In the genomic region with DNA sequence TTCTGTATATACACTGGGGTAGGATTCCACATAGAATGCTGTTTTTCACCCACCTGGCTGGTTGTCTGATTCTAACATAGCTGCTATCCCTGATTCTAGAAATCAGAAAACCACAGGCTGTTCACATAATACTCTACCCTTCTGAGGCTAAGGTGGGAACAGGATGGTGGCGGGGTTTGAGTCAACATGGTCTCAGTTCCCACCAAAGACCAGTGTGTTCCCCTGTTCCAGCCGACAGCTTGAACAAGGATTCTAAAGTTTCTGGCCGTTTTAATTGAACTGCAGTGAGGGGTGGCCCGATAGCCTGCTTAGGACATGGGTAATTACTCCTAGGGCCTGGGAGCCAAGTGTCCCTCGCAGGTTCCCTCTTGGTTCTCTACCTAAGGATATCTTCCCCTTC, we compare ENCODE assay signal across 19 cellular contexts. TPM values are rescaled to one million over a fixed set of nuclear protein-coding genes. Genes with fewer than 3 reads are reported as not detected.
DNase-seq lines count a peak whose midpoint lies in the region; ATAC-seq and TF ChIP-seq lines count a peak whose summit lies in the region.
"Had no signal": no experiment of that assay in that cellular context is flagged by ENCODE, and none has a peak within 500 bp of the region (broad histone marks: within the 10 kb centered on the region; RNA-seq: fewer than 3 reads in every experiment).

No MANE protein-coding gene starts in this region.

- H3K36me3 Mint-ChIP-seq in CD8-positive, alpha-beta memory T cell = peaks cover 0 to 4% (median 1%) of the 10 kb centered on the region in 3 donors
- H3K36me3 Mint-ChIP-seq in activated T-helper 1 cell treated with anti-CD3 and anti-CD28 coated beads, Interleukin-12 subunit alpha, Interleukin-12 subunit beta, Interleukin-2, Interleukin-4 antibody, amounts not matched to agents 30 ng/mL and 10 ng/mL and 1 ng/mL, durations not matched to agents 14 hours and 24 hours and 36 hours (ENCODE audit: low read depth) = peaks cover 18% of the 10 kb centered on the region
- no peaks in the 10 kb centered on the region for H3K36me3 Mint-ChIP-seq in natural killer cell

- H3K9me3 Mint-ChIP-seq in CD8-positive, alpha-beta memory T cell = no peaks in the 10 kb centered on the region
- no peaks in the 10 kb centered on the region for H3K9me3 Mint-ChIP-seq in activated T-helper 1 cell treated with anti-CD3 and anti-CD28 coated beads, Interleukin-12 subunit alpha, Interleukin-12 subunit beta, Interleukin-2, Interleukin-4 antibody, amounts not matched to agents 30 ng/mL and 10 ng/mL and 1 ng/mL, durations not matched to agents 14 hours and 24 hours and 36 hours
- no peaks in the 10 kb centered on the region for H3K9me3 Mint-ChIP-seq in natural killer cell
- H3K9me3 Mint-ChIP-seq: naive B cell had no signal

- POLR2A ChIA-PET in CD8-positive, alpha-beta memory T cell (lab: Charles Lee) = interaction anchor here (1.3 kb wide), 1 partner anchor 15 kb away, joined by 4 read pairs; no protein-coding TSS in a partner anchor

- H3K36me3 ChIP-seq in CD8-positive, alpha-beta memory T cell (ENCODE audit: insufficient read depth, low read length) = no peaks in the 10 kb centered on the region
- H3K36me3 ChIP-seq in HUES48 (ENCODE audit: control insufficient read depth, insufficient read depth, low read length) = no peaks in the 10 kb centered on the region
- H3K36me3 ChIP-seq: BE2C had no signal

- no peak for TF ChIP-seq CTCF in natural killer cell (IDR thresholded peaks at IDR 0.05)

- no peak for DNase-seq in CD8-positive, alpha-beta memory T cell
- DNase-seq in activated T-helper 1 cell treated with anti-CD3 and anti-CD28 coated beads, Interleukin-12 subunit alpha, Interleukin-12 subunit beta, Interleukin-2, Interleukin-4 antibody, amounts not matched to agents 30 ng/mL and 10 ng/mL and 1 ng/mL, durations not matched to agents 14 hours and 24 hours and 36 hours (ENCODE audit: low spot score) = no peak
- no peak for DNase-seq in natural killer cell
- DNase-seq in NCI-H1092 (lab: John Stamatoyannopoulos, UW) = no peak
- no peak for DNase-seq in left colon
- DNase-seq in NCI-H2107 treated with DMSO at 0.1 percent for 48 hours (lab: John Stamatoyannopoulos, UW; ENCODE audit: unreplicated experiment) = no peak
- DNase-seq: activated gamma-delta T cell treated with Interleukin-2 at 50 U/mL for 16 hours; BE2C; DMS 273 treated with DMSO at 0.1 percent for 48 hours; islet precursor cell; naive B cell; NCI-H446; NK-92 treated with Interleukin-12 subunit alpha and Interleukin-12 subunit beta, amount 100 ng/mL, for 24 hours; small intestine; stimulated activated CD4-positive, alpha-beta T cell treated with anti-CD3 and anti-CD28 coated beads, Interleukin-4, amount 100 ng/mL, for 24 hours; SW 1271; testis had no signal

- H3K9ac ChIP-seq in HUES48 (ENCODE audit: low read depth, low read length) = no peak overlapping the region

- H3K27me3 Mint-ChIP-seq in CD8-positive, alpha-beta memory T cell = no peaks in the 10 kb centered on the region
- no peaks in the 10 kb centered on the region for H3K27me3 Mint-ChIP-seq in activated T-helper 1 cell treated with anti-CD3 and anti-CD28 coated beads, Interleukin-12 subunit alpha, Interleukin-12 subunit beta, Interleukin-2, Interleukin-4 antibody, amounts not matched to agents 30 ng/mL and 10 ng/mL and 1 ng/mL, durations not matched to agents 14 hours and 24 hours and 36 hours (ENCODE audit: insufficient read depth)
- H3K27me3 Mint-ChIP-seq in natural killer cell (ENCODE audit: low read depth in 2 of 2) = no peaks in the 10 kb centered on the region
- H3K27me3 Mint-ChIP-seq: naive B cell had no signal

- H3K27ac Mint-ChIP-seq in CD8-positive, alpha-beta memory T cell = peak overlapping the region; percentile 77 to 96 (median 90)
- peak overlapping the region; percentile 53 for H3K27ac Mint-ChIP-seq in activated T-helper 1 cell treated with anti-CD3 and anti-CD28 coated beads, Interleukin-12 subunit alpha, Interleukin-12 subunit beta, Interleukin-2, Interleukin-4 antibody, amounts not matched to agents 30 ng/mL and 10 ng/mL and 1 ng/mL, durations not matched to agents 14 hours and 24 hours and 36 hours
- H3K27ac Mint-ChIP-seq in natural killer cell = peak overlapping the region; percentile 93 to 96

- CTCF ChIA-PET in CD8-positive, alpha-beta memory T cell (lab: Charles Lee) = interaction anchor here (0.9 to 2.9 kb wide), 6 partner anchors 9 to 396 kb away, joined by 4 to 24 read pairs (median 4); no protein-coding TSS in a partner anchor

- H3K4me3 ChIP-seq in CD8-positive, alpha-beta memory T cell (ENCODE audit: low read length) = no peak overlapping the region
- H3K4me3 ChIP-seq in HUES48 (ENCODE audit: low read depth, low read length) = no peak overlapping the region
- H3K4me3 ChIP-seq: hepatocyte, testis had no signal

- H3K27me3 ChIP-seq in CD8-positive, alpha-beta memory T cell (ENCODE audit: insufficient read depth, low read length, poor library complexity, severe bottlenecking) = no peaks in the 10 kb centered on the region
- H3K27me3 ChIP-seq in HUES48 (ENCODE audit: control insufficient read depth, insufficient read depth, low read length) = no peaks in the 10 kb centered on the region
- H3K27me3 ChIP-seq: BE2C, hepatocyte, testis had no signal

- H3K4me3 Mint-ChIP-seq in CD8-positive, alpha-beta memory T cell = peak overlapping the region; percentile 15 to 77 (median 51)
- peak overlapping the region; percentile 61 for H3K4me3 Mint-ChIP-seq in activated T-helper 1 cell treated with anti-CD3 and anti-CD28 coated beads, Interleukin-12 subunit alpha, Interleukin-12 subunit beta, Interleukin-2, Interleukin-4 antibody, amounts not matched to agents 30 ng/mL and 10 ng/mL and 1 ng/mL, durations not matched to agents 14 hours and 24 hours and 36 hours
- peak overlapping the region; percentile 54 for H3K4me3 Mint-ChIP-seq in natural killer cell
- H3K4me3 Mint-ChIP-seq: naive B cell had no signal

- peaks cover 83% of the 10 kb centered on the region for H3K4me1 ChIP-seq in CD8-positive, alpha-beta memory T cell (ENCODE audit: insufficient read depth, low read length)
- H3K4me1 ChIP-seq in HUES48 (ENCODE audit: control insufficient read depth, insufficient read depth, low read length) = peaks cover 54% of the 10 kb centered on the region
- H3K4me1 ChIP-seq: testis had no signal

- H3K9me3 ChIP-seq in CD8-positive, alpha-beta memory T cell (ENCODE audit: low read length) = no peaks in the 10 kb centered on the region
- no peaks in the 10 kb centered on the region for H3K9me3 ChIP-seq in HUES48 (ENCODE audit: control insufficient read depth, insufficient read depth, low read length)
- H3K9me3 ChIP-seq: BE2C, testis had no signal

- intact Hi-C loops in activated T-helper 1 cell treated with anti-CD3 and anti-CD28 coated beads, Interleukin-12 subunit alpha, Interleukin-12 subunit beta, Interleukin-2, Interleukin-4 antibody, amounts not matched to agents 30 ng/mL and 10 ng/mL and 1 ng/mL, durations not matched to agents 14 hours and 24 hours and 36 hours (cut with micrococcal nuclease) = loop anchor here (5.0 kb wide), 2 partner anchors 74 to 279 kb away; no protein-coding TSS in a partner anchor
- intact Hi-C loops in natural killer cell (cut with micrococcal nuclease) (loop anchor here (5.0 kb wide), 1 partner anchor 179 kb away; no protein-coding TSS in a partner anchor), left colon (cut with DNase I, micrococcal nuclease) (loop anchor here in 1 of 2 donors (5.0 kb wide), 1 partner anchor 359 kb away; no protein-coding TSS in a partner anchor)

- H3K27ac ChIP-seq in CD8-positive, alpha-beta memory T cell (ENCODE audit: low read depth, low read length) = peak overlapping the region; percentile 35
- peak overlapping the region; percentile 58 for H3K27ac ChIP-seq in HUES48 (ENCODE audit: low read depth, low read length)
- H3K27ac ChIP-seq: hepatocyte, testis had no signal

- ATAC-seq in natural killer cell (no peak), left colon (no peak)

- peaks cover 72 to 92% (median 88%) of the 10 kb centered on the region in 3 donors for H3K4me1 Mint-ChIP-seq in CD8-positive, alpha-beta memory T cell
- H3K4me1 Mint-ChIP-seq in activated T-helper 1 cell treated with anti-CD3 and anti-CD28 coated beads, Interleukin-12 subunit alpha, Interleukin-12 subunit beta, Interleukin-2, Interleukin-4 antibody, amounts not matched to agents 30 ng/mL and 10 ng/mL and 1 ng/mL, durations not matched to agents 14 hours and 24 hours and 36 hours (ENCODE audit: low read depth) = peaks cover 83% of the 10 kb centered on the region
- peaks cover 62 to 74% of the 10 kb centered on the region in 2 donors for H3K4me1 Mint-ChIP-seq in natural killer cell

RNA-seq across cellular contexts. Expression of a gene that starts 38.4 kb away (rescaled TPM):
- 10 to 100 TPM; 18.2 to 22.2 TPM for total RNA-seq in CD8-positive, alpha-beta memory T cell
- 5.1 TPM for polyA plus RNA-seq in CD8-positive, alpha-beta memory T cell
- 22.7 and 23.5 TPM in 2 replicates for total RNA-seq in activated T-helper 1 cell treated with anti-CD3 and anti-CD28 coated beads, Interleukin-12 subunit alpha, Interleukin-12 subunit beta, Interleukin-2, Interleukin-4 antibody, amounts not matched to agents 30 ng/mL and 10 ng/mL and 1 ng/mL, durations not matched to agents 14 hours and 24 hours and 36 hours
- total RNA-seq in natural killer cell (10 to 100 TPM; 21.4 to 27.3 (median 24.1) TPM), left colon (10 to 100 TPM; 19.7 to 21.5 TPM)

RNA-seq across cellular contexts. Expression of a gene that starts 40.9 kb away (rescaled TPM):
- 10 to 100 TPM; 67.7 to 69.1 TPM for total RNA-seq in CD8-positive, alpha-beta memory T cell
- 40.4 TPM for polyA plus RNA-seq in CD8-positive, alpha-beta memory T cell
- 54.7 and 60.1 TPM in 2 replicates for total RNA-seq in activated T-helper 1 cell treated with anti-CD3 and anti-CD28 coated beads, Interleukin-12 subunit alpha, Interleukin-12 subunit beta, Interleukin-2, Interleukin-4 antibody, amounts not matched to agents 30 ng/mL and 10 ng/mL and 1 ng/mL, durations not matched to agents 14 hours and 24 hours and 36 hours
- total RNA-seq in natural killer cell = 10 to 100 TPM; 17.5 to 21.8 (median 21.5) TPM
- total RNA-seq in left colon = 10 to 100 TPM; 22.6 to 26.8 TPM
